Comparison of ENCODE assay signal across 6 cellular contexts in the genomic region with DNA sequence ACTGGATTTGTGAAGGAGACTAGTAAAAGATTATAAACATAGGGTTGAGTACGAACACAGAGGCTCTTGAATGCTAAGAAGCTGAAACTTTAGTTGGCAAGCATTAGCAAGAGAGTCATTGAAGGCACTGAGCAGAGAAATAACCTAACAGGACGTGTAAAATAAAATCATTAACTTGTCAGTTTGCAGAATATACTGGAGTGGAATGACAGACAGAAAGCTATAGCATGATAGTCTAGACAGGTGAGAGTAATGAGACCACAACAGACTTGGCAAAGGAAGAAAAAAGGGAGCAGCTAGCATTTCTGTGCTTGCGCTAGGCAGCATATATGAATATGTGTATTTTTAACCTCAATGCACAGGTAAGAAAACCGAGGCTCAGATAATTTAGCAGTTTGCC.
"Had no signal": no experiment of that assay in that cellular context is flagged by ENCODE, and none has a peak within 500 bp of the region (broad histone marks: within the 10 kb centered on the region; RNA-seq: fewer than 3 reads in every experiment).

No MANE protein-coding gene starts in this region.

- H2AFZ ChIP-seq: GM23338 had no signal

- H3K27ac Mint-ChIP-seq: GM23338, HFFc6 had no signal

- H3K4me1 Mint-ChIP-seq: GM23338, H9 had no signal

- H3K4me3 Mint-ChIP-seq: GM23338, H9, HFFc6 had no signal

- H3K4me3 ChIP-seq: GM23338, K562 had no signal

- H3K4me2 ChIP-seq: GM23338 had no signal

- ATAC-seq: GM23338, K562 had no signal

- DNase-seq: H9, HCEC 1CT, HFFc6, IMR-90 had no signal

- H3K9me3 Mint-ChIP-seq: GM23338, H9, HFFc6 had no signal
